In genomic region chr12:117025481-117026151, GRCh38 we compare ENCODE assay signal across 8 cellular contexts.
A peak's percentile ranks its signal among the peaks of the same experiment; 100 is the strongest.
DNase-seq lines count a peak whose midpoint lies in the region; ATAC-seq and TF ChIP-seq lines count a peak whose summit lies in the region.

No MANE protein-coding gene starts in this region.

- ATAC-seq in GM19467 (IDR thresholded peaks at IDR 0.05; ENCODE audit: unreplicated experiment) = peak; percentile 53
- ATAC-seq in right cardiac atrium = peak; percentile 81 to 84
- peak; percentile 79 for ATAC-seq in sciatic nerve
- ATAC-seq in GM18861 (IDR thresholded peaks at IDR 0.05; ENCODE audit: unreplicated experiment) = no peak

- H3K4me2 ChIP-seq in SU-DHL-6 (ENCODE audit: low read depth, low read length, poor library complexity, severe bottlenecking) = no peak overlapping the region

- H3K36me3 ChIP-seq in SU-DHL-6 (ENCODE audit: low read length) = peaks cover 3% of the 10 kb centered on the region; the same call in 1 of the 2 replicates

- H3K4me3 ChIP-seq in SU-DHL-6 (ENCODE audit: insufficient read depth, low read length, poor library complexity, severe bottlenecking) (no peak overlapping the region), astrocyte of the cerebellum (ENCODE audit: low read depth, low read length) (no peak overlapping the region), right cardiac atrium (ENCODE audit: low read length) (no peak overlapping the region)

- no peaks in the 10 kb centered on the region for H4K20me1 ChIP-seq in SU-DHL-6 (ENCODE audit: low read depth, low read length)

- H2AFZ ChIP-seq in SU-DHL-6 (ENCODE audit: low read depth, low read length, severe bottlenecking) = no peak overlapping the region

- in situ Hi-C loops in astrocyte of the cerebellum (cut with HindIII; ENCODE audit: low sequenced_read_pairs) = loop anchor here (5.0 kb wide), 1 partner anchor 82 kb away; no protein-coding TSS in a partner anchor

- H3K9ac ChIP-seq in SU-DHL-6 (ENCODE audit: low read length) = no peak overlapping the region

- H3K4me1 ChIP-seq in right cardiac atrium (ENCODE audit: control insufficient read depth, insufficient read depth, low read length) = no peaks in the 10 kb centered on the region

- TF ChIP-seq CTCF in SU-DHL-6 (IDR thresholded peaks at IDR 0.05; ENCODE audit: insufficient read depth, low read length, poor library complexity, severe bottlenecking) (peak; percentile 87), astrocyte of the cerebellum (IDR thresholded peaks at IDR 0.05; ENCODE audit: low read depth, low read length, missing control alignments) (peak; percentile 87)

- H3K9me3 ChIP-seq in SU-DHL-6 (ENCODE audit: insufficient read depth, low read length) (no peaks in the 10 kb centered on the region), right cardiac atrium (ENCODE audit: control insufficient read depth, low read length) (no peaks in the 10 kb centered on the region)

- 28% methylated on average over 14 of the region's 14 CpGs for WGBS in right cardiac atrium

- H3K27me3 ChIP-seq in SU-DHL-6 (ENCODE audit: low read length) (no peaks in the 10 kb centered on the region), right cardiac atrium (ENCODE audit: control insufficient read depth, insufficient read depth) (no peaks in the 10 kb centered on the region)

- H3K9me2 ChIP-seq in SU-DHL-6 (replicated peaks; ENCODE audit: insufficient read depth, low read length) = no peaks in the 10 kb centered on the region

- H3F3A ChIP-seq in SU-DHL-6 (ENCODE audit: insufficient read depth) = 0 out of 2 replicates have a peak, but pooled peaks cover 3% of the 10 kb centered on the region

- intact Hi-C loops in right cardiac atrium (cut with DNase I) = loop anchor here (5.0 to 10.0 kb wide), 4 partner anchors 92 to 129 kb away; no protein-coding TSS in a partner anchor
- intact Hi-C loops in sciatic nerve (cut with DNase I) = loop anchor here (10.0 kb wide), 1 partner anchor 119 kb away; no protein-coding TSS in a partner anchor

- no peak overlapping the region for H3K27ac ChIP-seq in SU-DHL-6 (ENCODE audit: low read depth, low read length)
- no peak overlapping the region for H3K27ac ChIP-seq in right cardiac atrium (ENCODE audit: low read length)

- 0 out of 2 replicates have a peak, but pooled peaks cover 2% of the 10 kb centered on the region for H3K79me2 ChIP-seq in SU-DHL-6 (ENCODE audit: insufficient read depth, low read length)

- DNase-seq in C1 segment of cervical spinal cord (lab: John Stamatoyannopoulos, UW) = peak in 12 of 14 donors; percentile 26 to 83 (median 60)
- peak; percentile 32 for DNase-seq in NCI-H1092 (lab: John Stamatoyannopoulos, UW)
- peak; percentile 45 for DNase-seq in astrocyte of the cerebellum (ENCODE audit: low read depth)
- DNase-seq in right cardiac atrium = peak; percentile 62 to 84 (median 80)
- peak; percentile 74 for DNase-seq in sciatic nerve (ENCODE audit: low spot score)
